11 cellular contexts compared by ENCODE assay signal in genomic region chr11:1834132-1834610, GRCh38. TPM values are rescaled to one million over a fixed set of nuclear protein-coding genes. Genes with fewer than 3 reads are reported as not detected.
DNase-seq lines count a peak whose midpoint lies in the region; ATAC-seq and TF ChIP-seq lines count a peak whose summit lies in the region.
"Had no signal": no experiment of that assay in that cellular context is flagged by ENCODE, and none has a peak within 500 bp of the region (broad histone marks: within the 10 kb centered on the region; RNA-seq: fewer than 3 reads in every experiment).

No MANE protein-coding gene starts in this region.

- TF ChIP-seq CTCF in heart left ventricle (IDR thresholded peaks at IDR 0.05) (no peak), liver (IDR thresholded peaks at IDR 0.05; ENCODE audit: low read depth, low read length, missing input control) (no peak), omental fat pad (IDR thresholded peaks at IDR 0.05) (no peak)

- WGBS in heart left ventricle, 4 donors: 92 to 97% (median 94%) methylated on average over 4 to 13 of the region's 13 CpGs
- 77% methylated on average over 13 of the region's 13 CpGs for WGBS in liver
- WGBS in urinary bladder: 84% methylated on average over 13 of the region's 13 CpGs

- H3K27ac ChIP-seq in heart left ventricle (no peak overlapping the region), liver (ENCODE audit: low read depth in 1 of 2, low read length in 2 of 2) (no peak overlapping the region), urinary bladder (ENCODE audit: low read depth) (peak overlapping the region; percentile 81)

- no peak for TF ChIP-seq POLR2A in heart left ventricle (IDR thresholded peaks at IDR 0.05)

- no peak for TF ChIP-seq RAD21 in liver (IDR thresholded peaks at IDR 0.05)

- no peak overlapping the region for H3K9ac ChIP-seq in liver (ENCODE audit: low read depth in 1 of 2, low read length in 2 of 2)

- H3K27me3 ChIP-seq in heart left ventricle (peaks cover 0 to 18% (median 0%) of the 10 kb centered on the region in 9 donors), liver (ENCODE audit: control insufficient read depth in 4 of 4, insufficient read depth in 4 of 4, low read length in 3 of 4) (no peaks in the 10 kb centered on the region)

- H3K9me3 ChIP-seq in heart left ventricle (no peaks in the 10 kb centered on the region), liver (ENCODE audit: control insufficient read depth in 4 of 4, low read length in 3 of 4) (no peaks in the 10 kb centered on the region)

- H3K4me1 ChIP-seq in heart left ventricle: peaks cover 0 to 29% (median 12%) of the 10 kb centered on the region in 12 donors
- peaks cover 5 to 23% (median 15%) of the 10 kb centered on the region in 4 donors for H3K4me1 ChIP-seq in liver (ENCODE audit: control insufficient read depth in 4 of 4, insufficient read depth in 4 of 4, low read length in 3 of 4)
- H3K4me1 ChIP-seq in urinary bladder (ENCODE audit: insufficient read depth): no peaks in the 10 kb centered on the region

- no peaks in the 10 kb centered on the region for H3K36me3 ChIP-seq in heart left ventricle
- H3K36me3 ChIP-seq in liver (ENCODE audit: control insufficient read depth in 4 of 4, insufficient read depth in 3 of 4, low read depth in 1 of 4, low read length in 3 of 4): no peaks in the 10 kb centered on the region
- H3K36me3 ChIP-seq in urinary bladder (ENCODE audit: insufficient read depth): no peaks in the 10 kb centered on the region

- H3K4me3 ChIP-seq in heart left ventricle (no peak overlapping the region), liver (ENCODE audit: low read depth in 1 of 3, low read length in 3 of 3) (no peak overlapping the region), urinary bladder (ENCODE audit: low read depth, low read length) (no peak overlapping the region)

- intact Hi-C loops in heart left ventricle (cut with DNase I): loop anchor here in 3 of 10 donors (2.0 to 5.0 kb wide), 3 partner anchors 181 to 318 kb away; no protein-coding TSS in a partner anchor
- intact Hi-C loops in cardiac septum (cut with DNase I): no loop called here

- DNase-seq in heart left ventricle: peak in 3 of 5 donors; percentile 16 to 61 (median 19)
- no peak for DNase-seq in cardiac septum (ENCODE audit: low spot score)
- no peak for DNase-seq in NCI-H128 (lab: John Stamatoyannopoulos, UW; ENCODE audit: unreplicated experiment)
- no peak for DNase-seq in omental fat pad (ENCODE audit: low spot score)
- DNase-seq: head of caudate nucleus, naive B cell, NCI-H1694 had no signal

- ATAC-seq in heart left ventricle: no peak
- no peak for ATAC-seq in omental fat pad (ENCODE audit: low FRiP score)
- ATAC-seq: stimulated activated naive CD8-positive, alpha-beta T cell treated with anti-CD3 and anti-CD28 coated beads, Interleukin-15, amount 100 ng/mL, for 72 hours had no signal

TF ChIP-seq in liver, 16 proteins besides CTCF, POLR2A, EP300 and RAD21:
- no peak for TF ChIP-seq FOXA2 (IDR thresholded peaks at IDR 0.05)
- peak; percentile 25 for TF ChIP-seq SP1 (IDR thresholded peaks at IDR 0.05)

RNA-seq across cellular contexts. Expression of gene SYT8, which starts 0.6 kb away (rescaled TPM):
- not detected for total RNA-seq in heart left ventricle
- polyA plus RNA-seq in heart left ventricle: under 1 TPM in 1 of 2 donors, not detected in 1; 0.08 TPM
- total RNA-seq in cardiac septum: not detected
- total RNA-seq in liver: under 1 TPM; 0.17 to 0.28 TPM
- under 1 TPM; 0.43 to 0.99 TPM for polyA plus RNA-seq in liver
- total RNA-seq in urinary bladder: 3.4 TPM
- polyA plus RNA-seq in urinary bladder: 35.6 TPM
- not detected for total RNA-seq in omental fat pad
- total RNA-seq: T-helper 2 cell treated with Interferon-gamma antibody and Interleukin-4, amounts not matched to agents 100 ng/mL and 5 ng/mL, for 36 hours had no signal

RNA-seq across cellular contexts. Expression of gene TNNI2, which starts 4.6 kb away (rescaled TPM):
- total RNA-seq in heart left ventricle (1 to 10 TPM in 1 of 9 donors, under 1 TPM in 1, not detected in 7; 0.72 to 3.3 TPM), cardiac septum (0.78 TPM), liver (under 1 TPM in 1 of 2 donors, not detected in 1; 0.28 TPM), urinary bladder (32.6 TPM), omental fat pad (1 to 10 TPM in 3 of 4 donors, not detected in 1; 1.4 to 3.7 (median 2.4) TPM)
- polyA plus RNA-seq in heart left ventricle (under 1 TPM in 1 of 2 donors, not detected in 1; 0.22 TPM), liver (under 1 TPM in 1 of 2 donors, not detected in 1; 0.22 TPM), urinary bladder (4.6 TPM)

RNA-seq across cellular contexts. Expression of gene LSP1, which starts 18.7 kb away (rescaled TPM):
- total RNA-seq in heart left ventricle (10 to 100 TPM; 11.4 to 86.8 (median 16.4) TPM), cardiac septum (35.1 TPM), liver (1 to 10 TPM; 5.0 to 7.7 TPM), urinary bladder (50.7 TPM), omental fat pad (10 to 100 TPM; 12.1 to 71.2 (median 49.8) TPM)
- polyA plus RNA-seq in heart left ventricle (10 to 100 TPM; 10.0 to 20.6 TPM), liver (1 to 10 TPM; 5.2 to 6.3 TPM), urinary bladder (160 TPM)

RNA-seq across cellular contexts. Expression of gene PRR33, which starts 57.5 kb away (rescaled TPM):
- total RNA-seq in heart left ventricle (1 to 10 TPM in 8 of 9 donors, under 1 TPM in 1; 0.81 to 5.1 (median 2.4) TPM), cardiac septum (0.75 TPM), liver (not detected), urinary bladder (not detected), omental fat pad (not detected)
- polyA plus RNA-seq in heart left ventricle (1 to 10 TPM in 1 of 2 donors, under 1 TPM in 1; 0.08 to 4.6 TPM), liver (not detected), urinary bladder (0.28 TPM)
- total RNA-seq: T-helper 2 cell treated with Interferon-gamma antibody and Interleukin-4, amounts not matched to agents 100 ng/mL and 5 ng/mL, for 36 hours had no signal

Comparison
In these comparisons a context has a peak if more than half of its experiments do, and no peak if none do; other contexts are left out.
1. DNase-seq: peak in heart left ventricle (3 of 5); none in cardiac septum (single experiment), NCI-H128 (single experiment) and omental fat pad (single experiment).